1 cellular context compared by ENCODE assay signal in genomic region chr6:56292505-56293181, GRCh38.
TF ChIP-seq lines count a peak whose summit lies in the region.

No MANE protein-coding gene starts in this region.

TF ChIP-seq in GM23338, 12 proteins besides CTCF, POLR2A, EP300 and RAD21 (continued from another document):
- TF ChIP-seq ZNF462 (CRISPR knock-in tag; IDR thresholded peaks at IDR 0.05): no peak
- TF ChIP-seq ZNF331 (CRISPR knock-in tag; IDR thresholded peaks at IDR 0.05; ENCODE audit: low read depth): no peak
- TF ChIP-seq, protein P1, sequence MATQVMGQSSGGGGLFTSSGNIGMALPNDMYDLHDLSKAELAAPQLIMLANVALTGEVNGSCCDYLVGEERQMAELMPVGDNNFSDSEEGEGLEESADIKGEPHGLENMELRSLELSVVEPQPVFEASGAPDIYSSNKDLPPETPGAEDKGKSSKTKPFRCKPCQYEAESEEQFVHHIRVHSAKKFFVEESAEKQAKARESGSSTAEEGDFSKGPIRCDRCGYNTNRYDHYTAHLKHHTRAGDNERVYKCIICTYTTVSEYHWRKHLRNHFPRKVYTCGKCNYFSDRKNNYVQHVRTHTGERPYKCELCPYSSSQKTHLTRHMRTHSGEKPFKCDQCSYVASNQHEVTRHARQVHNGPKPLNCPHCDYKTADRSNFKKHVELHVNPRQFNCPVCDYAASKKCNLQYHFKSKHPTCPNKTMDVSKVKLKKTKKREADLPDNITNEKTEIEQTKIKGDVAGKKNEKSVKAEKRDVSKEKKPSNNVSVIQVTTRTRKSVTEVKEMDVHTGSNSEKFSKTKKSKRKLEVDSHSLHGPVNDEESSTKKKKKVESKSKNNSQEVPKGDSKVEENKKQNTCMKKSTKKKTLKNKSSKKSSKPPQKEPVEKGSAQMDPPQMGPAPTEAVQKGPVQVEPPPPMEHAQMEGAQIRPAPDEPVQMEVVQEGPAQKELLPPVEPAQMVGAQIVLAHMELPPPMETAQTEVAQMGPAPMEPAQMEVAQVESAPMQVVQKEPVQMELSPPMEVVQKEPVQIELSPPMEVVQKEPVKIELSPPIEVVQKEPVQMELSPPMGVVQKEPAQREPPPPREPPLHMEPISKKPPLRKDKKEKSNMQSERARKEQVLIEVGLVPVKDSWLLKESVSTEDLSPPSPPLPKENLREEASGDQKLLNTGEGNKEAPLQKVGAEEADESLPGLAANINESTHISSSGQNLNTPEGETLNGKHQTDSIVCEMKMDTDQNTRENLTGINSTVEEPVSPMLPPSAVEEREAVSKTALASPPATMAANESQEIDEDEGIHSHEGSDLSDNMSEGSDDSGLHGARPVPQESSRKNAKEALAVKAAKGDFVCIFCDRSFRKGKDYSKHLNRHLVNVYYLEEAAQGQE (IDR thresholded peaks at IDR 0.05; ENCODE audit: unreplicated experiment): no peak
- TF ChIP-seq EZH2phosphoT487 (IDR thresholded peaks at IDR 0.05; ENCODE audit: unreplicated experiment): no peak
- no peak for TF ChIP-seq CREB1 (CRISPR knock-in tag; IDR thresholded peaks at IDR 0.05; ENCODE audit: low read depth)
- no peak for TF ChIP-seq POLR2AphosphoS5 (IDR thresholded peaks at IDR 0.05; ENCODE audit: low read depth)
- TF ChIP-seq NANOG (IDR thresholded peaks at IDR 0.05; ENCODE audit: borderline replicate concordance): no peak
- no peak for TF ChIP-seq JUNB (IDR thresholded peaks at IDR 0.05; ENCODE audit: unreplicated experiment)
- no peak for TF ChIP-seq ZNF114 (CRISPR knock-in tag; IDR thresholded peaks at IDR 0.05)
- no peak for TF ChIP-seq EZH2 (IDR thresholded peaks at IDR 0.05; ENCODE audit: low read depth, unreplicated experiment)
- no peak for TF ChIP-seq STAT1 (IDR thresholded peaks at IDR 0.05; ENCODE audit: unreplicated experiment)
